ENCODE assay signal across 10 cellular contexts in the genomic region with DNA sequence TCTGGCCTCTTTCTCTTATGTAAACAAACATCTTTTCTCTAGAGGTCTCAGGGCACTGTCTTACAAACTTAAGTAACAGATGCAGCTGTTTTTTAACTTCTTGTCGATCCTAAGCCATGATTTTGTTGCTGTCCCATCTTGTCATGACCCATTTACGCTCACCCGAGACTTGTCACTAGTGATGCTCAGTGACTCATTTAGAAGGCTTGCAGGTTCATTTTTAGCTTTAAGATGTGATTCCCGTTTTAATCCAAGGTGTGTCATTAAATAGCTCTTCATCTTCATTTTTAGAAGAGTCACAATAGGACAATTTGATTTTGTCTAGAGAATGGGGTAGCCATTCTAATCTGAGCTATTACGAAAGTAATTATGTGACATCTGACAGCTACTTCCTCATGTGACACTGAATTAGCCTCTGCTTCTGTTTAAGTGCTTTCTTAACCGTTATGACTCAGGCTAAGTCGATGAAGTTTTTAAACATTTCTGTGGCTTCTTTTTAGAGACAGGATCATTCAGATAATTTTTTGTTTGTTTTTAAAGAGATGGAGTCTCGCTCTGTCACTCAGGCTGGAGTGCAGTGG. TPM values are rescaled to one million over a fixed set of nuclear protein-coding genes. Genes with fewer than 3 reads are reported as not detected.
A peak's percentile ranks its signal among the peaks of the same experiment; 100 is the strongest.
DNase-seq lines count a peak whose midpoint lies in the region; ATAC-seq, FAIRE-seq and TF ChIP-seq lines count a peak whose summit lies in the region.
"Had no signal": no experiment of that assay in that cellular context is flagged by ENCODE, and none has a peak within 500 bp of the region (broad histone marks: within the 10 kb centered on the region; RNA-seq: fewer than 3 reads in every experiment).

No MANE protein-coding gene starts in this region.

- TF ChIP-seq CTCF in chondrocyte (IDR thresholded peaks at IDR 0.05) = no peak
- TF ChIP-seq CTCF in MM.1S (IDR thresholded peaks at IDR 0.05; ENCODE audit: low read length) = no peak

- 54 to 60% (median 56%) methylated on average over 8 of the region's 8 CpGs for WGBS in small intestine, 3 donors

- H3K9me3 ChIP-seq in small intestine (ENCODE audit: control insufficient read depth, low read depth) = no peaks in the 10 kb centered on the region
- H3K9me3 ChIP-seq in MM.1S (replicated peaks; ENCODE audit: insufficient read depth, low read length) = no peaks in the 10 kb centered on the region

- H3K4me3 Mint-ChIP-seq in IgD-negative memory B cell = peak overlapping the region in 3 of 4 donors; percentile 44 to 78 (median 71)
- H3K4me3 Mint-ChIP-seq in chondrocyte (ENCODE audit: unreplicated experiment) = no peak overlapping the region
- H3K4me3 Mint-ChIP-seq: activated naive CD4-positive, alpha-beta T cell treated with anti-CD3 and anti-CD28 coated beads, Interleukin-2, amount 50 U/mL, for 24 hours had no signal

- peak; percentile 57 for DNase-seq in AG08396 (ENCODE audit: low spot score)
- DNase-seq in chondrocyte (ENCODE audit: low spot score) = no peak
- no peak for DNase-seq in NCI-H524 treated with DMSO at 0.1 percent for 48 hours (lab: John Stamatoyannopoulos, UW)
- DNase-seq in RKO (ENCODE audit: low spot score) = no peak
- no peak for DNase-seq in small intestine
- no peak for DNase-seq in MM.1S

- no peaks in the 10 kb centered on the region for H3K79me2 ChIP-seq in MM.1S (ENCODE audit: low read length)

- H3K9me2 ChIP-seq in MM.1S (replicated peaks; ENCODE audit: insufficient read depth, low read length) = no peaks in the 10 kb centered on the region

- H3K9ac ChIP-seq in MM.1S (ENCODE audit: low read length) = no peak overlapping the region

- H4K20me1 ChIP-seq in MM.1S (ENCODE audit: insufficient read depth, low read length) = no peaks in the 10 kb centered on the region

- peak; percentile 67 for ATAC-seq in GM18873 (IDR thresholded peaks at IDR 0.05; ENCODE audit: low FRiP score, unreplicated experiment)

- H3K4me1 ChIP-seq in small intestine (ENCODE audit: control insufficient read depth in 2 of 2, insufficient read depth in 1 of 2, low read depth in 1 of 2, low read length in 1 of 2) (no peaks in the 10 kb centered on the region), MM.1S (ENCODE audit: low read length) (no peaks in the 10 kb centered on the region)

- no peaks in the 10 kb centered on the region for H3F3A ChIP-seq in MM.1S (ENCODE audit: insufficient read depth, low read length)

- no peak for FAIRE-seq in small intestine (lab: Jason Lieb, UNC)

- no peak overlapping the region for H2AFZ ChIP-seq in MM.1S (ENCODE audit: low read length)

- H3K36me3 ChIP-seq in small intestine (ENCODE audit: control insufficient read depth in 2 of 2, insufficient read depth in 2 of 2, low read length in 2 of 2) = no peaks in the 10 kb centered on the region
- H3K36me3 ChIP-seq in MM.1S (replicated peaks; ENCODE audit: insufficient read depth, low read length) = no peaks in the 10 kb centered on the region

- no peak overlapping the region for H3K27ac Mint-ChIP-seq in IgD-negative memory B cell
- H3K27ac Mint-ChIP-seq in chondrocyte (ENCODE audit: unreplicated experiment) = peak overlapping the region; percentile 25
- H3K27ac Mint-ChIP-seq: activated naive CD4-positive, alpha-beta T cell treated with anti-CD3 and anti-CD28 coated beads, Interleukin-2, amount 50 U/mL, for 24 hours had no signal

- no peaks in the 10 kb centered on the region for H3K27me3 ChIP-seq in small intestine (ENCODE audit: control insufficient read depth in 2 of 2, insufficient read depth in 2 of 2, low read length in 2 of 2)
- H3K27me3 ChIP-seq in MM.1S (replicated peaks; ENCODE audit: insufficient read depth, low read length) = no peaks in the 10 kb centered on the region

- peaks cover 4 to 6% (median 6%) of the 10 kb centered on the region in 3 donors for H3K4me1 Mint-ChIP-seq in IgD-negative memory B cell
- peaks cover 12% of the 10 kb centered on the region for H3K4me1 Mint-ChIP-seq in chondrocyte (ENCODE audit: low read depth)
- H3K4me1 Mint-ChIP-seq: activated naive CD4-positive, alpha-beta T cell treated with anti-CD3 and anti-CD28 coated beads, Interleukin-2, amount 50 U/mL, for 24 hours had no signal

- H3K9me3 Mint-ChIP-seq in IgD-negative memory B cell = no peaks in the 10 kb centered on the region
- no peaks in the 10 kb centered on the region for H3K9me3 Mint-ChIP-seq in chondrocyte (ENCODE audit: low read depth)
- H3K9me3 Mint-ChIP-seq: activated naive CD4-positive, alpha-beta T cell treated with anti-CD3 and anti-CD28 coated beads, Interleukin-2, amount 50 U/mL, for 24 hours had no signal

- H3K4me3 ChIP-seq in small intestine (ENCODE audit: low read depth in 1 of 2, low read length in 2 of 2) (no peak overlapping the region), MM.1S (ENCODE audit: low read length) (no peak overlapping the region)

- H3K36me3 Mint-ChIP-seq in IgD-negative memory B cell (peaks cover 4% of the 10 kb centered on the region), chondrocyte (ENCODE audit: low read depth) (peaks cover 30% of the 10 kb centered on the region)
- H3K36me3 Mint-ChIP-seq: activated naive CD4-positive, alpha-beta T cell treated with anti-CD3 and anti-CD28 coated beads, Interleukin-2, amount 50 U/mL, for 24 hours had no signal

- H3K27me3 Mint-ChIP-seq in IgD-negative memory B cell = peaks cover 3% of the 10 kb centered on the region
- no peaks in the 10 kb centered on the region for H3K27me3 Mint-ChIP-seq in chondrocyte (ENCODE audit: low read depth)
- H3K27me3 Mint-ChIP-seq: activated naive CD4-positive, alpha-beta T cell treated with anti-CD3 and anti-CD28 coated beads, Interleukin-2, amount 50 U/mL, for 24 hours had no signal

- H3K27ac ChIP-seq in small intestine (ENCODE audit: low read depth in 1 of 2, low read length in 1 of 2) (no peak overlapping the region), MM.1S (ENCODE audit: low read length) (no peak overlapping the region)

- H3K4me2 ChIP-seq in MM.1S (ENCODE audit: low read depth, low read length) = no peak overlapping the region

RNA-seq across cellular contexts. Expression of a gene that starts 42.7 kb away (rescaled TPM):
- 0.24 TPM for polyA plus RNA-seq in IgD-negative memory B cell
- not detected in 3 replicates for total RNA-seq in chondrocyte
- not detected for polyA plus RNA-seq in small intestine
- total RNA-seq: skeletal muscle tissue had no signal

RNA-seq across cellular contexts. Expression of a gene that starts 48.7 kb away (rescaled TPM):
- polyA plus RNA-seq in IgD-negative memory B cell = 34.0 TPM
- total RNA-seq in chondrocyte = 40.7 to 41.4 TPM (median 41.1 TPM) in 3 replicates
- polyA plus RNA-seq in small intestine = 10 to 100 TPM in 1 of 3 donors, 1 to 10 TPM in 2; 7.0 to 16.5 (median 9.6) TPM
